In the genomic region with DNA sequence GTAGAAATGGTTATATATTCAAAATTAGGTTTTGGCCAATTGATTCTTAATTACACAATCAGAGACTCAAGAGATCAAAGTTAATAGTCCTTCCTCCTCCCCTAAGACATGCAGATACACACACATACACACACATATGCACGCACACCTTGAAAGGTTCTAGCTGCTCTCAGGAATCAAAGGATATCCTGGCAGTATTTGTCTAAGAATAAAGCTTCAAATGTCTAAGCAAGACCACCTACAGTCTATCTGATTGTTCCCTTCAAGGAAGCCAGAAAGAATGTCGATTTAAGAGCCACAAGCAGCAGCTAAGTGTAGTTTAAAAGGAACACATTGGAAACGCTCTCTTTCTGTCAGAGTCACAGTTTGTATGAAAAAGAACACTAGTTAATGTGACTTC, we compare ENCODE assay signal across 13 cellular contexts.
DNase-seq lines count a peak whose midpoint lies in the region; ATAC-seq and TF ChIP-seq lines count a peak whose summit lies in the region.
"Had no signal": no experiment of that assay in that cellular context is flagged by ENCODE, and none has a peak within 500 bp of the region (broad histone marks: within the 10 kb centered on the region; RNA-seq: fewer than 3 reads in every experiment).

No MANE protein-coding gene starts in this region.

- no peaks in the 10 kb centered on the region for H3K27me3 Mint-ChIP-seq in GM23338 (ENCODE audit: insufficient read depth, low read depth, poor library complexity)
- H3K27me3 Mint-ChIP-seq: B cell; CD4-positive, alpha-beta T cell; IgD-negative memory B cell had no signal

- H3K18ac ChIP-seq in neuronal stem cell (ENCODE audit: low read length) = no peak overlapping the region

- H2AK5ac ChIP-seq in neuronal stem cell (ENCODE audit: low read depth, low read length) = no peak overlapping the region

- H3K4me1 Mint-ChIP-seq in GM23338 = peaks cover 33% of the 10 kb centered on the region
- H3K4me1 Mint-ChIP-seq: B cell, IgD-negative memory B cell had no signal

- no peak for TF ChIP-seq CTCF in GM23338 (conservative IDR thresholded peaks at IDR 0.05; ENCODE audit: low read depth in 2 of 2)
- TF ChIP-seq CTCF in upper lobe of right lung (IDR thresholded peaks at IDR 0.05) = no peak

- H3K4me2 ChIP-seq in GM23338 = peak overlapping the region; percentile 12; the same call in 1 of the 2 replicates
- no peak overlapping the region for H3K4me2 ChIP-seq in neuronal stem cell (ENCODE audit: insufficient read depth, low read length, poor library complexity, severe bottlenecking)

- no peak overlapping the region for H2BK120ac ChIP-seq in neuronal stem cell (ENCODE audit: low read depth, low read length)

- no peak overlapping the region for H3K23ac ChIP-seq in neuronal stem cell (ENCODE audit: low read depth, low read length, poor library complexity)

- WGBS in neuronal stem cell (ENCODE audit: extremely low coverage in 2 of 2, insufficient read length in 2 of 2, insufficient replicate concordance in 1 of 2), 2 donors = no CpG with 5 or more reads among the region's 3 CpGs

- H4K8ac ChIP-seq in neuronal stem cell (ENCODE audit: low read depth, low read length) = no peak overlapping the region

- no peaks in the 10 kb centered on the region; the same call in 1 of the 2 replicates for H4K20me1 ChIP-seq in GM23338 (replicated peaks; ENCODE audit: insufficient read depth)

- H3K4me3 ChIP-seq in GM23338 (no peak overlapping the region), NT2/D1 (ENCODE audit: insufficient read length, low read depth) (no peak overlapping the region), iPS-18a (ENCODE audit: low read length) (peak overlapping the region; percentile 3), neuronal stem cell (ENCODE audit: low read length in 2 of 2) (no peak overlapping the region), upper lobe of right lung (no peak overlapping the region)

- no peaks in the 10 kb centered on the region for H3K79me2 ChIP-seq in GM23338 (replicated peaks; ENCODE audit: insufficient read depth)

- H3K9ac ChIP-seq in NT2/D1 (ENCODE audit: insufficient read length, low read depth) (no peak overlapping the region), iPS-18a (ENCODE audit: low read length) (no peak overlapping the region), neuronal stem cell (ENCODE audit: low read depth, low read length, poor library complexity) (no peak overlapping the region)

- no peak overlapping the region for H3K27ac ChIP-seq in GM23338 (ENCODE audit: low read depth)
- no peak overlapping the region for H3K27ac ChIP-seq in iPS-18a (ENCODE audit: low read length)
- H3K27ac ChIP-seq in neuronal stem cell (replicated peaks; ENCODE audit: low read length) = no peak overlapping the region
- no peak overlapping the region for H3K27ac ChIP-seq in upper lobe of right lung

- no peak overlapping the region for H3K27ac Mint-ChIP-seq in GM23338
- H3K27ac Mint-ChIP-seq: B cell; CD4-positive, alpha-beta T cell; IgD-negative memory B cell had no signal

- H3K9me3 ChIP-seq in NT2/D1 (ENCODE audit: insufficient read depth, low read length) = no peaks in the 10 kb centered on the region
- H3K9me3 ChIP-seq in iPS-18a (ENCODE audit: control insufficient read depth, low read depth, low read length) = no peaks in the 10 kb centered on the region
- no peaks in the 10 kb centered on the region for H3K9me3 ChIP-seq in neuronal stem cell (replicated peaks in 1 of 2; ENCODE audit: control insufficient read depth in 2 of 2, insufficient read depth in 1 of 2, low read depth in 1 of 2, low read length in 2 of 2)
- H3K9me3 ChIP-seq in upper lobe of right lung = no peaks in the 10 kb centered on the region

- intact Hi-C loops in upper lobe of right lung (cut with DNase I) = no loop called here

- no peak overlapping the region for H4K91ac ChIP-seq in neuronal stem cell (ENCODE audit: low read depth, low read length, poor library complexity)

- H3K4me3 Mint-ChIP-seq in GM23338 = 0 out of 3 replicates have a peak overlapping the region, but pooled peaks have one; percentile 4
- H3K4me3 Mint-ChIP-seq: B cell; CD4-positive, alpha-beta T cell; IgD-negative memory B cell had no signal

- H2BK15ac ChIP-seq in neuronal stem cell (ENCODE audit: low read length) = no peak overlapping the region

- H3K9me2 ChIP-seq in GM23338 (ENCODE audit: insufficient read depth) = no peaks in the 10 kb centered on the region

- ATAC-seq in GM23338 (peak; percentile 70), HG03460 (IDR thresholded peaks at IDR 0.05; ENCODE audit: unreplicated experiment) (no peak), upper lobe of right lung (no peak)

- no peak overlapping the region for H3K4ac ChIP-seq in neuronal stem cell (ENCODE audit: low read length)

- no peak overlapping the region for H3K14ac ChIP-seq in neuronal stem cell (ENCODE audit: low read length)

- DNase-seq in GM23338 (ENCODE audit: low spot score) = peak; percentile 42
- DNase-seq in NT2/D1 (ENCODE audit: low read depth, low spot score) = peak; percentile 64
- peak; percentile 27 for DNase-seq in neuronal stem cell (ENCODE audit: low spot score)
- DNase-seq in upper lobe of right lung = no peak
- no peak for DNase-seq in stimulated activated CD4-positive, alpha-beta T cell treated with anti-CD3 and anti-CD28 coated beads, Interleukin-2, amount 100 ng/mL, for 24 hours
- DNase-seq: C1 segment of cervical spinal cord; CD4-positive, alpha-beta T cell; DMS153; GF-D8 had no signal

- peaks cover 33% of the 10 kb centered on the region for H3K4me1 ChIP-seq in GM23338 (ENCODE audit: insufficient read depth)
- H3K4me1 ChIP-seq in NT2/D1 (ENCODE audit: insufficient read depth, insufficient read length) = no peaks in the 10 kb centered on the region
- peaks cover 37% of the 10 kb centered on the region for H3K4me1 ChIP-seq in iPS-18a (ENCODE audit: control insufficient read depth, low read depth, low read length)
- H3K4me1 ChIP-seq in neuronal stem cell (ENCODE audit: control insufficient read depth in 2 of 2, insufficient read depth in 1 of 2, low read depth in 1 of 2, low read length in 2 of 2) = peaks cover 5 to 7% of the 10 kb centered on the region in 2 donors
- H3K4me1 ChIP-seq in upper lobe of right lung = no peaks in the 10 kb centered on the region

- no peak overlapping the region for H2BK5ac ChIP-seq in neuronal stem cell (ENCODE audit: low read length)

- H3K27me3 ChIP-seq in GM23338 (ENCODE audit: insufficient read depth) (no peaks in the 10 kb centered on the region), NT2/D1 (ENCODE audit: insufficient read depth, insufficient read length) (no peaks in the 10 kb centered on the region), iPS-18a (ENCODE audit: control insufficient read depth, insufficient read depth, low read length) (peaks cover 16% of the 10 kb centered on the region), neuronal stem cell (ENCODE audit: control insufficient read depth in 3 of 3, insufficient read depth in 3 of 3, low read depth in 1 of 3, low read length in 3 of 3) (no peaks in the 10 kb centered on the region), upper lobe of right lung (no peaks in the 10 kb centered on the region)

- H3F3A ChIP-seq in GM23338 (replicated peaks; ENCODE audit: low read depth) = no peaks in the 10 kb centered on the region

- no peaks in the 10 kb centered on the region; the same call in 2 of the 3 replicates for H3K9me3 Mint-ChIP-seq in GM23338

- H2AFZ ChIP-seq in GM23338 (no peak overlapping the region), neuronal stem cell (ENCODE audit: low read length) (no peak overlapping the region)

- H3K36me3 Mint-ChIP-seq in GM23338 (ENCODE audit: low read depth) = no peaks in the 10 kb centered on the region
- H3K36me3 Mint-ChIP-seq: IgD-negative memory B cell had no signal

- H3K36me3 ChIP-seq in GM23338 (ENCODE audit: insufficient read depth) (no peaks in the 10 kb centered on the region), NT2/D1 (ENCODE audit: insufficient read depth, insufficient read length, low read length) (no peaks in the 10 kb centered on the region), iPS-18a (ENCODE audit: control insufficient read depth, low read depth, low read length) (no peaks in the 10 kb centered on the region), neuronal stem cell (replicated peaks in 1 of 2; ENCODE audit: control insufficient read depth in 2 of 2, insufficient read depth in 2 of 2, low read length in 2 of 2) (no peaks in the 10 kb centered on the region), upper lobe of right lung (no peaks in the 10 kb centered on the region)

- no peaks in the 10 kb centered on the region for H3K79me1 ChIP-seq in neuronal stem cell (ENCODE audit: low read depth, low read length)

- no peak overlapping the region for H2BK12ac ChIP-seq in neuronal stem cell (ENCODE audit: low read length)

TF ChIP-seq in GM23338, 12 proteins besides CTCF, POLR2A, EP300 and RAD21:
- TF ChIP-seq ZNF331 (CRISPR knock-in tag; IDR thresholded peaks at IDR 0.05; ENCODE audit: low read depth) = no peak

Comparison
In these comparisons a context has a peak if more than half of its experiments do, and no peak if none do; other contexts are left out.
1. DNase-seq: peak in GM23338 (single experiment), NT2/D1 (single experiment) and neuronal stem cell (single experiment); none in upper lobe of right lung (single experiment) and stimulated activated CD4-positive, alpha-beta T cell treated with anti-CD3 and anti-CD28 coated beads, Interleukin-2, amount 100 ng/mL, for 24 hours (0 of 2).